In the genomic region with DNA sequence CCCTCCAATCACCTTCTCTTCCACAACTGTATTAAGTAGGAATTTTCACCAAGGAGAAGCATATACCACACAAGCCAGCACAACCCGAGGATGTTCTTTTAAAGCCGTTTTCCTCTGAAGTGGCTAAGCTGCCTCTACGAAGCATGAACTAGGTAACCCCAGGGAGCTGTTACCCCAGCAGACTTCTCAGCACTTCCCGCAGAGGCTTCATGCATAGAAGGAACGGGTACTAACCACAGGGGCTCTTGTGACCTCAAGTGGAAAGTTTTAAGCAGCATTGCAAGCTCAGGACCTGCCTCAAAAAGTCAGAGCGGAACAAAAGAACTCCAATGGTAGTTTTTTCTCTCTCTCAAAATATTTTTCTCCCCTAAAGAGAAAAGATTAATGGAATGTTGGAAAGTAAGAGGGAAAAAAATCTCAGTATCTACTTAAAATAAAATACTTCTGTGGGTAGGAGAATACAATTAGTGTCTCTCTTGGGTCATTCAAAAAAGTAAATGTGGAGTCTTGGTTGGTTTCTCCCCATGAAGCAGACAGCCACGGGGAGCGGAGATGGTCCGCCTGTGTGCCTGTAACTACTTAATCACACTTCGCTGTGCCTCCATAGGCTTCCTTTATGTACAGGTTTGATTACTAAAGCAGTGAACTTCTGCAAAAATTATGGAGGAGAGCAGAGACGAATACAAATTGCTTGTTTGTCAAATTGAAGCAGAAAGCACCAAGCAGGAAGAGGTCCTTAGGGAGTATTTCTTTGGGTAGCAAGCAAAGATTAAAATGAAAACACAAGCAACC, we compare ENCODE assay signal across 9 cellular contexts. TPM values are rescaled to one million over a fixed set of nuclear protein-coding genes. Genes with fewer than 3 reads are reported as not detected.
DNase-seq lines count a peak whose midpoint lies in the region; ATAC-seq, FAIRE-seq and TF ChIP-seq lines count a peak whose summit lies in the region.
"Had no signal": no experiment of that assay in that cellular context is flagged by ENCODE, and none has a peak within 500 bp of the region (broad histone marks: within the 10 kb centered on the region; RNA-seq: fewer than 3 reads in every experiment).

No MANE protein-coding gene starts in this region.

- TF ChIP-seq CTCF in osteoblast (IDR thresholded peaks at IDR 0.05; ENCODE audit: extremely low read depth, low read depth, low read length) (no peak), tibial artery (IDR thresholded peaks at IDR 0.05) (no peak)

- H3K9me3 Mint-ChIP-seq in activated naive CD4-positive, alpha-beta T cell treated with anti-CD3 and anti-CD28 coated beads, Interleukin-2, amount 10 ng/mL, durations not matched to agents 7 days and 5 days = no peaks in the 10 kb centered on the region
- H3K9me3 Mint-ChIP-seq in activated T-helper 1 cell treated with anti-CD3 and anti-CD28 coated beads, Interleukin-12 subunit alpha, Interleukin-12 subunit beta, Interleukin-2, Interleukin-4 antibody, amounts not matched to agents 30 ng/mL and 10 ng/mL and 1 ng/mL, durations not matched to agents 14 hours and 24 hours and 36 hours = no peaks in the 10 kb centered on the region

- H3K27ac ChIP-seq in small intestine (ENCODE audit: low read depth in 1 of 2, low read length in 1 of 2) (no peak overlapping the region), osteoblast (ENCODE audit: low read depth, low read length) (no peak overlapping the region), tibial artery (no peak overlapping the region)

- H3K4me2 ChIP-seq in osteoblast (ENCODE audit: insufficient read depth, low read length) = no peak overlapping the region

- no peak overlapping the region for H3K4me3 Mint-ChIP-seq in activated naive CD4-positive, alpha-beta T cell treated with anti-CD3 and anti-CD28 coated beads, Interleukin-2, amount 10 ng/mL, durations not matched to agents 7 days and 5 days
- peak overlapping the region; percentile 61 for H3K4me3 Mint-ChIP-seq in activated T-helper 1 cell treated with anti-CD3 and anti-CD28 coated beads, Interleukin-12 subunit alpha, Interleukin-12 subunit beta, Interleukin-2, Interleukin-4 antibody, amounts not matched to agents 30 ng/mL and 10 ng/mL and 1 ng/mL, durations not matched to agents 14 hours and 24 hours and 36 hours

- H3K27me3 ChIP-seq in small intestine (ENCODE audit: control insufficient read depth in 2 of 2, insufficient read depth in 2 of 2, low read length in 2 of 2) = no peaks in the 10 kb centered on the region
- no peaks in the 10 kb centered on the region for H3K27me3 ChIP-seq in osteoblast (ENCODE audit: insufficient read depth, low read length)
- H3K27me3 ChIP-seq in tibial artery = no peaks in the 10 kb centered on the region

- CTCF ChIA-PET in activated naive CD4-positive, alpha-beta T cell treated with anti-CD3 and anti-CD28 coated beads, Interleukin-2, amount 10 ng/mL, durations not matched to agents 7 days and 5 days (lab: Charles Lee) = interaction anchor here (1.0 to 1.2 kb wide), 2 partner anchors 160 to 184 kb away, joined by 3 to 4 read pairs; no protein-coding TSS in a partner anchor

- peaks cover 18% of the 10 kb centered on the region for H3K4me1 Mint-ChIP-seq in activated naive CD4-positive, alpha-beta T cell treated with anti-CD3 and anti-CD28 coated beads, Interleukin-2, amount 10 ng/mL, durations not matched to agents 7 days and 5 days
- H3K4me1 Mint-ChIP-seq in activated T-helper 1 cell treated with anti-CD3 and anti-CD28 coated beads, Interleukin-12 subunit alpha, Interleukin-12 subunit beta, Interleukin-2, Interleukin-4 antibody, amounts not matched to agents 30 ng/mL and 10 ng/mL and 1 ng/mL, durations not matched to agents 14 hours and 24 hours and 36 hours (ENCODE audit: low read depth) = peaks cover 35% of the 10 kb centered on the region

- H2AFZ ChIP-seq in osteoblast (ENCODE audit: low read length) = no peak overlapping the region

- H3K27me3 Mint-ChIP-seq in activated naive CD4-positive, alpha-beta T cell treated with anti-CD3 and anti-CD28 coated beads, Interleukin-2, amount 10 ng/mL, durations not matched to agents 7 days and 5 days = no peaks in the 10 kb centered on the region
- no peaks in the 10 kb centered on the region for H3K27me3 Mint-ChIP-seq in activated T-helper 1 cell treated with anti-CD3 and anti-CD28 coated beads, Interleukin-12 subunit alpha, Interleukin-12 subunit beta, Interleukin-2, Interleukin-4 antibody, amounts not matched to agents 30 ng/mL and 10 ng/mL and 1 ng/mL, durations not matched to agents 14 hours and 24 hours and 36 hours (ENCODE audit: insufficient read depth)

- peak; percentile 51 for DNase-seq in activated naive CD4-positive, alpha-beta T cell treated with anti-CD3 and anti-CD28 coated beads, Interleukin-2, amount 10 ng/mL, durations not matched to agents 7 days and 5 days
- DNase-seq in activated naive CD4-positive, alpha-beta T cell treated with Interleukin-2 at 50 U/mL for 16 hours = no peak
- peak; percentile 62 for DNase-seq in activated T-helper 1 cell treated with anti-CD3 and anti-CD28 coated beads, Interleukin-12 subunit alpha, Interleukin-12 subunit beta, Interleukin-2, Interleukin-4 antibody, amounts not matched to agents 30 ng/mL and 10 ng/mL and 1 ng/mL, durations not matched to agents 14 hours and 24 hours and 36 hours (ENCODE audit: low spot score)
- peak; percentile 12 for DNase-seq in small intestine
- no peak for DNase-seq in NCI-H2171 treated with DMSO at 0.1 percent for 48 hours (lab: John Stamatoyannopoulos, UW)
- DNase-seq in osteoblast (ENCODE audit: insufficient read length, low spot score, missing footprints) = no peak
- no peak for DNase-seq in tibial artery

- ATAC-seq in HG03565 (IDR thresholded peaks at IDR 0.05; ENCODE audit: unreplicated experiment) = peak; percentile 90

- FAIRE-seq in small intestine (lab: Jason Lieb, UNC) = no peak

- H3K4me1 ChIP-seq in small intestine (ENCODE audit: control insufficient read depth in 2 of 2, insufficient read depth in 1 of 2, low read depth in 1 of 2, low read length in 1 of 2) (no peaks in the 10 kb centered on the region), osteoblast (ENCODE audit: insufficient read depth, low read length) (no peaks in the 10 kb centered on the region), tibial artery (no peaks in the 10 kb centered on the region)

- no peaks in the 10 kb centered on the region for H4K20me1 ChIP-seq in osteoblast (ENCODE audit: insufficient read depth, low read length)

- intact Hi-C loops in activated T-helper 1 cell treated with anti-CD3 and anti-CD28 coated beads, Interleukin-12 subunit alpha, Interleukin-12 subunit beta, Interleukin-2, Interleukin-4 antibody, amounts not matched to agents 30 ng/mL and 10 ng/mL and 1 ng/mL, durations not matched to agents 14 hours and 24 hours and 36 hours (cut with micrococcal nuclease) = loop anchor here (1.0 to 5.0 kb wide), 9 partner anchors 13 to 478 kb away; a partner anchor contains a TSS
- intact Hi-C loops in tibial artery (cut with DNase I; ENCODE audit: low total_unique reads) = no loop called here

- H3K4me3 ChIP-seq in small intestine (ENCODE audit: low read depth in 1 of 2, low read length in 2 of 2) (no peak overlapping the region), osteoblast (ENCODE audit: insufficient read depth, low read length) (no peak overlapping the region), tibial artery (no peak overlapping the region)

- H3K36me3 ChIP-seq in small intestine (ENCODE audit: control insufficient read depth in 2 of 2, insufficient read depth in 2 of 2, low read length in 2 of 2) (peaks cover 11 to 13% of the 10 kb centered on the region in 2 donors), osteoblast (ENCODE audit: insufficient read depth, low read length) (peaks cover 55% of the 10 kb centered on the region), tibial artery (peaks cover 34 to 78% (median 62%) of the 10 kb centered on the region in 3 donors)

- 55 to 72% (median 62%) methylated on average over 11 of the region's 11 CpGs for WGBS in small intestine, 3 donors

- H3K36me3 Mint-ChIP-seq in activated naive CD4-positive, alpha-beta T cell treated with anti-CD3 and anti-CD28 coated beads, Interleukin-2, amount 10 ng/mL, durations not matched to agents 7 days and 5 days = peaks cover 62% of the 10 kb centered on the region
- peaks cover 50% of the 10 kb centered on the region for H3K36me3 Mint-ChIP-seq in activated T-helper 1 cell treated with anti-CD3 and anti-CD28 coated beads, Interleukin-12 subunit alpha, Interleukin-12 subunit beta, Interleukin-2, Interleukin-4 antibody, amounts not matched to agents 30 ng/mL and 10 ng/mL and 1 ng/mL, durations not matched to agents 14 hours and 24 hours and 36 hours (ENCODE audit: low read depth)

- no peaks in the 10 kb centered on the region for H3K79me2 ChIP-seq in osteoblast (ENCODE audit: insufficient read depth, low read length)

- H3K9me3 ChIP-seq in small intestine (ENCODE audit: control insufficient read depth, low read depth) = no peaks in the 10 kb centered on the region
- no peaks in the 10 kb centered on the region for H3K9me3 ChIP-seq in osteoblast (ENCODE audit: low read depth, low read length)
- no peaks in the 10 kb centered on the region for H3K9me3 ChIP-seq in tibial artery

- H3K27ac Mint-ChIP-seq in activated naive CD4-positive, alpha-beta T cell treated with anti-CD3 and anti-CD28 coated beads, Interleukin-2, amount 10 ng/mL, durations not matched to agents 7 days and 5 days = no peak overlapping the region
- peak overlapping the region; percentile 37 for H3K27ac Mint-ChIP-seq in activated T-helper 1 cell treated with anti-CD3 and anti-CD28 coated beads, Interleukin-12 subunit alpha, Interleukin-12 subunit beta, Interleukin-2, Interleukin-4 antibody, amounts not matched to agents 30 ng/mL and 10 ng/mL and 1 ng/mL, durations not matched to agents 14 hours and 24 hours and 36 hours

RNA-seq across cellular contexts. Expression of a gene that starts 40.9 kb away (rescaled TPM):
- 32.5 and 33.1 TPM in 2 replicates for total RNA-seq in activated T-helper 1 cell treated with anti-CD3 and anti-CD28 coated beads, Interleukin-12 subunit alpha, Interleukin-12 subunit beta, Interleukin-2, Interleukin-4 antibody, amounts not matched to agents 30 ng/mL and 10 ng/mL and 1 ng/mL, durations not matched to agents 14 hours and 24 hours and 36 hours
- polyA plus RNA-seq in small intestine = 1 to 10 TPM; 5.4 to 9.9 (median 7.2) TPM
- total RNA-seq in osteoblast = 27.1 and 32.2 TPM in 2 replicates

RNA-seq across cellular contexts. Expression of a gene that starts 52.0 kb away (rescaled TPM):
- total RNA-seq in activated T-helper 1 cell treated with anti-CD3 and anti-CD28 coated beads, Interleukin-12 subunit alpha, Interleukin-12 subunit beta, Interleukin-2, Interleukin-4 antibody, amounts not matched to agents 30 ng/mL and 10 ng/mL and 1 ng/mL, durations not matched to agents 14 hours and 24 hours and 36 hours = 16.6 and 17.6 TPM in 2 replicates
- 1 to 10 TPM; 1.1 to 7.0 (median 2.2) TPM for polyA plus RNA-seq in small intestine
- total RNA-seq in osteoblast = 29.3 and 33.0 TPM in 2 replicates
- polyA plus RNA-seq: neural cell had no signal

Comparison
In these comparisons a context has a peak if more than half of its experiments do, and no peak if none do; other contexts are left out.
1. DNase-seq: peak in activated naive CD4-positive, alpha-beta T cell treated with anti-CD3 and anti-CD28 coated beads, Interleukin-2, amount 10 ng/mL, durations not matched to agents 7 days and 5 days (single experiment), activated T-helper 1 cell treated with anti-CD3 and anti-CD28 coated beads, Interleukin-12 subunit alpha, Interleukin-12 subunit beta, Interleukin-2, Interleukin-4 antibody, amounts not matched to agents 30 ng/mL and 10 ng/mL and 1 ng/mL, durations not matched to agents 14 hours and 24 hours and 36 hours (single experiment) and small intestine (single experiment); none in activated naive CD4-positive, alpha-beta T cell treated with Interleukin-2 at 50 U/mL for 16 hours (single experiment), NCI-H2171 treated with DMSO at 0.1 percent for 48 hours (single experiment), osteoblast (single experiment) and tibial artery (0 of 2).